In genomic region chr19:1474011-1474764, GRCh38 we compare ENCODE assay signal across 22 cellular contexts. TPM values are rescaled to one million over a fixed set of nuclear protein-coding genes. Genes with fewer than 3 reads are reported as not detected.
DNase-seq lines count a peak whose midpoint lies in the region; ATAC-seq and TF ChIP-seq lines count a peak whose summit lies in the region.
"Had no signal": no experiment of that assay in that cellular context is flagged by ENCODE, and none has a peak within 500 bp of the region (broad histone marks: within the 10 kb centered on the region; RNA-seq: fewer than 3 reads in every experiment).

No MANE protein-coding gene starts in this region.

- H3K9me2 ChIP-seq in SK-N-SH: no peaks in the 10 kb centered on the region

- POLR2A ChIA-PET in SK-N-SH (lab: Yijun Ruan, JAX): interaction anchor here (2.0 kb wide), 1 partner anchor 19 kb away, joined by 10 read pairs; no protein-coding TSS in a partner anchor

- no peak overlapping the region for H3K4me3 ChIP-seq in SK-N-SH (ENCODE audit: low read depth in 2 of 2, low read length in 1 of 2)
- H3K4me3 ChIP-seq in colonic mucosa: no peak overlapping the region
- H3K4me3 ChIP-seq: ascending aorta, BLaER1, HAP-1, lung, transverse colon had no signal

- TF ChIP-seq RAD21 in SK-N-SH (IDR thresholded peaks at IDR 0.05; ENCODE audit: low read length): no peak

- no peak overlapping the region for H3K9ac ChIP-seq in SK-N-SH
- no peak overlapping the region for H3K9ac ChIP-seq in colonic mucosa (ENCODE audit: low read depth in 2 of 2, low read length in 2 of 2)
- H3K9ac ChIP-seq: BLaER1 had no signal

- no peak overlapping the region for H2AFZ ChIP-seq in SK-N-SH (ENCODE audit: low read depth)

- H3K27me3 ChIP-seq in SK-N-SH (ENCODE audit: insufficient read depth) (no peaks in the 10 kb centered on the region), colonic mucosa (peaks cover 39% of the 10 kb centered on the region)

- H3K36me3 ChIP-seq in SK-N-SH (replicated peaks in 1 of 2; ENCODE audit: control insufficient read depth in 1 of 2, insufficient read depth in 2 of 2, low read length in 1 of 2) (peaks cover 7 to 17% of the 10 kb centered on the region in 2 experiments), colonic mucosa (no peaks in the 10 kb centered on the region)

- TF ChIP-seq EP300 in SK-N-SH (IDR thresholded peaks at IDR 0.05; ENCODE audit: borderline replicate concordance in 1 of 2, low read depth in 1 of 2, low read length in 1 of 2): no peak

- no peak for ATAC-seq in SK-N-SH treated with all-trans-retinoic acid at 6 μM for 48 hours
- no peak for ATAC-seq in left ventricle myocardium superior
- no peak for ATAC-seq in HG02852 (IDR thresholded peaks at IDR 0.05; ENCODE audit: unreplicated experiment)
- no peak for ATAC-seq in GM18519 (IDR thresholded peaks at IDR 0.05; ENCODE audit: low FRiP score, unreplicated experiment)
- ATAC-seq: naive thymus-derived CD4-positive, alpha-beta T cell had no signal

- H3K4me2 ChIP-seq in SK-N-SH: no peak overlapping the region
- H3K4me2 ChIP-seq: BLaER1 had no signal

- H3K27ac ChIP-seq in SK-N-SH (ENCODE audit: low read depth in 2 of 2, low read length in 1 of 2) (no peak overlapping the region; a peak in 1 of 4 replicates), substantia nigra (ENCODE audit: low read depth, low read length, poor library complexity, severe bottlenecking) (peak overlapping the region; percentile 67), colonic mucosa (no peak overlapping the region)
- H3K27ac ChIP-seq: 22Rv1, ascending aorta, BLaER1, epithelial cell of prostate, transverse colon had no signal

- DNase-seq in SK-N-SH (peak; percentile 55), anterior cingulate cortex (lab: John Stamatoyannopoulos, UW) (peak in 53 of 58 donors; percentile 4 to 88 (median 62)), left ventricle myocardium superior (peak; percentile 67), substantia nigra (lab: John Stamatoyannopoulos, UW) (peak in 47 of 49 donors; percentile 9 to 86 (median 66)), colonic mucosa (no peak)
- DNase-seq: activated gamma-delta T cell treated with Interleukin-2 at 50 U/mL for 16 hours; cortex of kidney; immature natural killer cell; MM.1S; naive thymus-derived CD4-positive, alpha-beta T cell; NCI-H187; NCI-H345; transverse colon had no signal

- peaks cover 36% of the 10 kb centered on the region for H4K20me1 ChIP-seq in SK-N-SH (ENCODE audit: insufficient read depth)

- WGBS in SK-N-SH (ENCODE audit: low lambda C conversion rate): 93% methylated on average over 13 of the region's 31 CpGs

- peaks cover 52% of the 10 kb centered on the region for H3K79me2 ChIP-seq in SK-N-SH (ENCODE audit: insufficient read depth)

- CTCF ChIA-PET in SK-N-SH (lab: Yijun Ruan, JAX): interaction anchor here (0.7 to 3.5 kb wide), 4 partner anchors 22 to 72 kb away, joined by 3 to 21 read pairs (median 4); no protein-coding TSS in a partner anchor

- TF ChIP-seq CTCF in SK-N-SH (IDR thresholded peaks at IDR 0.05) (no peak), colonic mucosa (IDR thresholded peaks at IDR 0.05) (no peak)

- H3K4me1 ChIP-seq in SK-N-SH (ENCODE audit: control insufficient read depth in 1 of 2, insufficient read depth in 2 of 2, low read depth in 1 of 2, low read length in 1 of 2) (peaks cover 3 to 16% of the 10 kb centered on the region in 2 experiments; a peak in 1 of 4 replicates), colonic mucosa (peaks cover 28% of the 10 kb centered on the region)

- H3K9me3 ChIP-seq in SK-N-SH: no peaks in the 10 kb centered on the region
- no peaks in the 10 kb centered on the region for H3K9me3 ChIP-seq in colonic mucosa
- H3K9me3 ChIP-seq: ascending aorta, BLaER1, HAP-1, transverse colon had no signal

- intact Hi-C loops in left ventricle myocardium superior (cut with micrococcal nuclease) (no loop called here), colonic mucosa (cut with DNase I) (no loop called here)

- H3F3A ChIP-seq in SK-N-SH (replicated peaks; ENCODE audit: insufficient read depth): no peaks in the 10 kb centered on the region

TF ChIP-seq in SK-N-SH, 30 proteins besides CTCF, POLR2A, EP300 and RAD21 (continues in another document):
- no peak for TF ChIP-seq ELF1 (IDR thresholded peaks at IDR 0.05)
- TF ChIP-seq FOXM1 (IDR thresholded peaks at IDR 0.05; ENCODE audit: low read depth): no peak
- no peak for TF ChIP-seq YY1 (IDR thresholded peaks at IDR 0.05; ENCODE audit: low read depth)
- no peak for TF ChIP-seq ZBTB33 (IDR thresholded peaks at IDR 0.05; ENCODE audit: borderline replicate concordance, low read depth)
- no peak for TF ChIP-seq USF1 (IDR thresholded peaks at IDR 0.05; ENCODE audit: borderline replicate concordance, low read depth)
- no peak for TF ChIP-seq SIN3A (IDR thresholded peaks at IDR 0.05; ENCODE audit: borderline replicate concordance, low read depth, low read length)

TF ChIP-seq in SK-N-SH treated with all-trans-retinoic acid at 6 μM for 48 hours, 23 proteins besides CTCF, POLR2A, EP300 and RAD21 (continues in another document):
- TF ChIP-seq ZC3H10 (CRISPR knock-in tag; IDR thresholded peaks at IDR 0.05) (no peak), CREB5 (CRISPR knock-in tag; IDR thresholded peaks at IDR 0.05; ENCODE audit: low read depth) (no peak), CSRNP3 (CRISPR knock-in tag; IDR thresholded peaks at IDR 0.05) (no peak), SNAI2 (CRISPR knock-in tag; IDR thresholded peaks at IDR 0.05) (no peak), RARB (CRISPR knock-in tag; IDR thresholded peaks at IDR 0.05) (no peak), POU6F1 (CRISPR knock-in tag; IDR thresholded peaks at IDR 0.05; ENCODE audit: borderline replicate concordance, low read depth) (no peak)

RNA-seq across cellular contexts. Expression of gene C19orf25, which starts 4.8 kb away (rescaled TPM):
- 23.4 and 25.3 TPM in 2 replicates for polyA plus RNA-seq in SK-N-SH (2012; rRNA removed)
- 11.5 and 20.3 TPM in 2 replicates for polyA plus RNA-seq in SK-N-SH (2012; cell fraction: cytosol; rRNA removed)
- polyA plus RNA-seq in SK-N-SH (2012; cell fraction: nucleus; rRNA removed): 27.2 and 30.6 TPM in 2 replicates
- total RNA-seq in left ventricle myocardium superior (16.2 TPM), colonic mucosa (10 to 100 TPM; 27.3 to 46.9 TPM)

RNA-seq across cellular contexts. Expression of gene PCSK4, which starts 16.0 kb away (rescaled TPM):
- 5.8 and 6.6 TPM in 2 replicates for polyA plus RNA-seq in SK-N-SH (2012; rRNA removed)
- 1.1 and 1.5 TPM in 2 replicates for polyA plus RNA-seq in SK-N-SH (2012; cell fraction: cytosol; rRNA removed)
- 69.2 and 138 TPM in 2 replicates for polyA plus RNA-seq in SK-N-SH (2012; cell fraction: nucleus; rRNA removed)
- total RNA-seq in left ventricle myocardium superior (2.8 TPM), colonic mucosa (1 to 10 TPM; 4.1 to 5.8 TPM)

RNA-seq across cellular contexts. Expression of gene REEP6, which starts 16.8 kb away (rescaled TPM):
- polyA plus RNA-seq in SK-N-SH (2012; rRNA removed): 6.8 and 9.1 TPM in 2 replicates
- 4.0 and 5.0 TPM in 2 replicates for polyA plus RNA-seq in SK-N-SH (2012; cell fraction: cytosol; rRNA removed)
- 5.8 and 6.7 TPM in 2 replicates for polyA plus RNA-seq in SK-N-SH (2012; cell fraction: nucleus; rRNA removed)
- total RNA-seq in left ventricle myocardium superior (0.72 TPM), colonic mucosa (1 to 10 TPM; 5.0 to 6.4 TPM)

RNA-seq across cellular contexts. Expression of gene APC2, which starts 24.3 kb away (rescaled TPM):
- 1.3 and 1.8 TPM in 2 replicates for polyA plus RNA-seq in SK-N-SH (2012; rRNA removed)
- 0.59 and 1.3 TPM in 2 replicates for polyA plus RNA-seq in SK-N-SH (2012; cell fraction: cytosol; rRNA removed)
- 4.1 and 5.2 TPM in 2 replicates for polyA plus RNA-seq in SK-N-SH (2012; cell fraction: nucleus; rRNA removed)
- 0.17 TPM for total RNA-seq in left ventricle myocardium superior
- under 1 TPM; 0.05 to 0.42 TPM for total RNA-seq in colonic mucosa
- total RNA-seq: ascending aorta had no signal

RNA-seq across cellular contexts. Expression of gene RPS15, which starts 36.0 kb away (rescaled TPM):
- 2,836 and 3,749 TPM in 2 replicates for polyA plus RNA-seq in SK-N-SH (2012; rRNA removed)
- polyA plus RNA-seq in SK-N-SH (2012; cell fraction: cytosol; rRNA removed): 2,019 and 3,381 TPM in 2 replicates
- 943 and 2,115 TPM in 2 replicates for polyA plus RNA-seq in SK-N-SH (2012; cell fraction: nucleus; rRNA removed)
- 625 TPM for total RNA-seq in left ventricle myocardium superior
- 1,000 to 10,000 TPM; 1,055 to 1,445 TPM for total RNA-seq in colonic mucosa
